8 cellular contexts compared by ENCODE assay signal in the genomic region with DNA sequence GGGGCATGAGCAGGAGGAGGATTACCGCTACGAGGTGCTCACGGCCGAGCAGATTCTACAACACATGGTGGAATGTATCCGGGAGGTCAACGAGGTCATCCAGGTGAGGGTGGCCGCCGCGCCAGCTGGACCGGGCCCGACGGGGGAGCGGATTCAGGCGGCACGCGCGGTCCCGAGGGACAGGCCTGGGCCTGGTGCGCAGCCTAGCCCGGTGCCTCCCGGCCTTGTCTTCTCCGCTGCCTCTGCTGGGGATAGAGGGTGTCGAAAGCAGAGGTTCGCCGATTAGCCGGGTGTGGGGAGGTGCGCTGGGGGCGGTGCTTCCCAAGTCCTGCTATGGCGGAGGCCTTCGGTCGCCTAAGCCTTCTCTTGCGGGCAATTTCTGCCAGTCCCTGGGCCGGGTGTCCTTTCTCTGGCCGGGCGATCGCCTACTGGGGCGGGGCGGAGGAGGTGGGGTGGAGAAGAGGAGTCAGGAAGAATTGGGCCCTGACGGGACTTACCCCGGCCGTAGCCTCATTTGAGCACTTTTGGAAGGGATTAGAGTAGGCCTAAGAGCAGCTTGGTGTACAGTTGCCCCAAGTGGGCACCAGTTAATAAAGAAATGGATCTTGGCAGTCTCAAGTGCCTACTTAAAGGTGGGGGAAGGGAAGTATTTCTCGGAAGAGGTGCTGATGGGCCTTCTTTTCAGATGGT. TPM values are rescaled to one million over a fixed set of nuclear protein-coding genes. Genes with fewer than 3 reads are reported as not detected.
A peak's percentile ranks its signal among the peaks of the same experiment; 100 is the strongest.
DNase-seq lines count a peak whose midpoint lies in the region; ATAC-seq lines count a peak whose summit lies in the region.

No MANE protein-coding gene starts in this region.

- no peak overlapping the region for H4K91ac ChIP-seq in neuronal stem cell (ENCODE audit: low read depth, low read length, poor library complexity)

- H3K4me3 ChIP-seq in neuronal stem cell (ENCODE audit: low read length in 2 of 2) = peak overlapping the region; percentile 96 to 100

- H3K79me1 ChIP-seq in neuronal stem cell (ENCODE audit: low read depth, low read length) = peaks cover 6% of the 10 kb centered on the region

- no peak overlapping the region for H4K8ac ChIP-seq in neuronal stem cell (ENCODE audit: low read depth, low read length)

- H2BK120ac ChIP-seq in neuronal stem cell (ENCODE audit: low read depth, low read length) = peak overlapping the region; percentile 29

- H2AFZ ChIP-seq in neuronal stem cell (ENCODE audit: low read length) = peak overlapping the region; percentile 94

- peak overlapping the region; percentile 72 for H3K4me2 ChIP-seq in neuronal stem cell (ENCODE audit: insufficient read depth, low read length, poor library complexity, severe bottlenecking)

- H3K36me3 ChIP-seq in neuronal stem cell (replicated peaks in 1 of 2; ENCODE audit: control insufficient read depth in 2 of 2, insufficient read depth in 2 of 2, low read length in 2 of 2) = peaks cover 6 to 49% of the 10 kb centered on the region in 2 donors

- no peaks in the 10 kb centered on the region for H3K27me3 ChIP-seq in neuronal stem cell (ENCODE audit: control insufficient read depth in 3 of 3, insufficient read depth in 3 of 3, low read depth in 1 of 3, low read length in 3 of 3)

- peak overlapping the region; percentile 95 for H2BK5ac ChIP-seq in neuronal stem cell (ENCODE audit: low read length)

- no peak overlapping the region for H3K4ac ChIP-seq in neuronal stem cell (ENCODE audit: low read length)

- no peak overlapping the region for H2BK12ac ChIP-seq in neuronal stem cell (ENCODE audit: low read length)

- H2AK5ac ChIP-seq in neuronal stem cell (ENCODE audit: low read depth, low read length) = peak overlapping the region; percentile 97

- ATAC-seq in GM21619 (IDR thresholded peaks at IDR 0.05; ENCODE audit: unreplicated experiment) = peak; percentile 35

- DNase-seq in DMS53 (lab: John Stamatoyannopoulos, UW) = peak; percentile 79
- peak; percentile 54 for DNase-seq in KG1 (lab: John Stamatoyannopoulos, UW)
- peak; percentile 25 for DNase-seq in SIG-M5 (lab: John Stamatoyannopoulos, UW)
- peak; percentile 76 for DNase-seq in activated gamma-delta T cell treated with Interleukin-2 at 50 U/mL for 16 hours
- DNase-seq in foreskin melanocyte = peak; percentile 61
- DNase-seq in neuronal stem cell (ENCODE audit: low spot score) = peak; percentile 56
- peak in 47 of 49 donors; percentile 7 to 78 (median 43) for DNase-seq in substantia nigra (lab: John Stamatoyannopoulos, UW)

- peak overlapping the region; percentile 99 for H3K18ac ChIP-seq in neuronal stem cell (ENCODE audit: low read length)

- H3K14ac ChIP-seq in neuronal stem cell (ENCODE audit: low read length) = peak overlapping the region; percentile 98

- peaks cover 0 to 15% of the 10 kb centered on the region in 2 donors for H3K9me3 ChIP-seq in neuronal stem cell (replicated peaks in 1 of 2; ENCODE audit: control insufficient read depth in 2 of 2, insufficient read depth in 1 of 2, low read depth in 1 of 2, low read length in 2 of 2)

- peaks cover 3% of the 10 kb centered on the region in 2 donors for H3K4me1 ChIP-seq in neuronal stem cell (ENCODE audit: control insufficient read depth in 2 of 2, insufficient read depth in 1 of 2, low read depth in 1 of 2, low read length in 2 of 2)

- whole genome bisulfite sequencing in neuronal stem cell (ENCODE audit: extremely low coverage in 2 of 2, insufficient read length in 2 of 2, insufficient replicate concordance in 1 of 2), 2 donors = no CpG with 5 or more reads among the region's 42 CpGs

- peak overlapping the region; percentile 100 for H3K9ac ChIP-seq in neuronal stem cell (ENCODE audit: low read depth, low read length, poor library complexity)

- H3K27ac ChIP-seq in neuronal stem cell (replicated peaks; ENCODE audit: low read length) (peak overlapping the region; percentile 89), substantia nigra (ENCODE audit: low read depth, low read length, poor library complexity, severe bottlenecking) (peak overlapping the region; percentile 99)

- H3K23ac ChIP-seq in neuronal stem cell (ENCODE audit: low read depth, low read length, poor library complexity) = peak overlapping the region; percentile 98

- no peak overlapping the region for H2BK15ac ChIP-seq in neuronal stem cell (ENCODE audit: low read length)

RNA-seq across cellular contexts. Expression of gene ARIH1, which starts 0.9 kb away (rescaled TPM):
- polyA plus RNA-seq in neuronal stem cell (2013, experiment 1 of 2) = 91.0 TPM
- 88.8 TPM for polyA plus RNA-seq in neuronal stem cell (2013, experiment 2 of 2)

Comparison
In these comparisons a context has a peak if more than half of its experiments do, and no peak if none do; other contexts are left out.
1. Peak in every context shown above with its lines: DNase-seq, ATAC-seq, H3K4me3 ChIP-seq and H3K27ac ChIP-seq.
2. DNase-seq: peak in every context shown above with its lines; median percentile 79 in DMS53; 76 in activated gamma-delta T cell treated with Interleukin-2 at 50 U/mL for 16 hours; 61 in foreskin melanocyte; 56 in neuronal stem cell; 54 in KG1; 43 in substantia nigra; 25 in SIG-M5.